8 cellular contexts compared by ENCODE assay signal in genomic region chr9:69324549-69325401, GRCh38. TPM values are rescaled to one million over a fixed set of nuclear protein-coding genes. Genes with fewer than 3 reads are reported as not detected.
DNase-seq lines count a peak whose midpoint lies in the region; ATAC-seq and TF ChIP-seq lines count a peak whose summit lies in the region.

A gene with protein sequence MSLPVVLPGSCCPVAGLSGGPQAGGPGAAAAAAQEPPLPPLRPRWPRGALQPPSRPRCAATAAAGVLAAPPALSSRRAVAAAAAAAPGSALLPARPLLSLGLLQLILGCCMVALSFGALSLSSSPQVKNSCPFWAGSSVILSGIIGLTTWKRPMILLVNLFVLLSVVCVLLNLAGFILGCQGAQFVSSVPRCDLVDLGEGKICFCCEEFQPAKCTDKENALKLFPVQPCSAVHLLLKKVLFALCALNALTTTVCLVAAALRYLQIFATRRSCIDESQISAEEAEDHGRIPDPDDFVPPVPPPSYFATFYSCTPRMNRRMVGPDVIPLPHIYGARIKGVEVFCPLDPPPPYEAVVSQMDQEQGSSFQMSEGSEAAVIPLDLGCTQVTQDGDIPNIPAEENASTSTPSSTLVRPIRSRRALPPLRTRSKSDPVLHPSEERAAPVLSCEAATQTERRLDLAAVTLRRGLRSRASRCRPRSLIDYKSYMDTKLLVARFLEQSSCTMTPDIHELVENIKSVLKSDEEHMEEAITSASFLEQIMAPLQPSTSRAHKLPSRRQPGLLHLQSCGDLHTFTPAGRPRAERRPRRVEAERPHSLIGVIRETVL (plus strand): TSS chr9:69325215. CDS start chr9:69325310, 95 bp downstream.

- DNase-seq in EH (ENCODE audit: low read depth) (peak; percentile 41), SJCRH30 (peak; percentile 53 to 63), upper lobe of right lung (peak; percentile 92)
- DNase-seq in stimulated activated naive CD4-positive, alpha-beta T cell (lab: John Stamatoyannopoulos, UW) = no peak

- H3K9me3 ChIP-seq in SJCRH30 (replicated peaks) = no peaks in the 10 kb centered on the region
- no peaks in the 10 kb centered on the region for H3K9me3 ChIP-seq in mesodermal cell (ENCODE audit: control insufficient read depth, low read length)
- H3K9me3 ChIP-seq in upper lobe of right lung = no peaks in the 10 kb centered on the region

- intact Hi-C loops in upper lobe of right lung (cut with DNase I) = no loop called here

- no peaks in the 10 kb centered on the region; the same call in 1 of the 2 replicates for H3K4me1 ChIP-seq in SJCRH30
- H3K4me1 ChIP-seq in mesodermal cell (ENCODE audit: control insufficient read depth, insufficient read depth, low read length, poor library complexity, severe bottlenecking) = peaks cover 6% of the 10 kb centered on the region
- no peaks in the 10 kb centered on the region for H3K4me1 ChIP-seq in upper lobe of right lung

- no peak within 1 kb of the TSS for H3K27ac ChIP-seq in SJCRH30
- H3K27ac ChIP-seq in mesodermal cell (ENCODE audit: low read depth, low read length, severe bottlenecking) = no peak within 1 kb of the TSS
- peak within 1 kb of the TSS; percentile 77 for H3K27ac ChIP-seq in upper lobe of right lung

- TF ChIP-seq CTCF in upper lobe of right lung (IDR thresholded peaks at IDR 0.05) = no peak

- ATAC-seq in HG03442 (IDR thresholded peaks at IDR 0.05; ENCODE audit: unreplicated experiment) (peak; percentile 60), esophagus mucosa (peak; percentile 97), upper lobe of right lung (peak; percentile 97), GM21576 (IDR thresholded peaks at IDR 0.05; ENCODE audit: unreplicated experiment) (no peak)

- H3K36me3 ChIP-seq in SJCRH30 (no peaks in the 10 kb centered on the region), mesodermal cell (ENCODE audit: control insufficient read depth, insufficient read depth, low read length) (no peaks in the 10 kb centered on the region), upper lobe of right lung (no peaks in the 10 kb centered on the region)

- H3K27me3 ChIP-seq in SJCRH30 (peaks cover 36% of the 10 kb centered on the region), upper lobe of right lung (peaks cover 6% of the 10 kb centered on the region)

- 0% methylated on average over 38 to 60 of the region's 81 CpGs for WGBS in mesodermal cell (ENCODE audit: insufficient coverage in 2 of 2), 2 experiments

- H3K4me3 ChIP-seq in SJCRH30 (peak within 1 kb of the TSS; percentile 54), mesodermal cell (ENCODE audit: extremely low read depth, insufficient read depth, low read length, poor library complexity, severe bottlenecking) (peak within 1 kb of the TSS; percentile 48), upper lobe of right lung (peak within 1 kb of the TSS; percentile 62)

RNA-seq across cellular contexts. Expression of the gene that starts here (rescaled TPM):
- 0.08 and 0.10 TPM in 2 replicates for total RNA-seq in SJCRH30 (2014; rRNA removed; shearing (Covaris generic))
- total RNA-seq in esophagus mucosa = 3.5 TPM
- polyA plus RNA-seq in mesodermal cell (2013, experiment 1 of 2) = 1.2 TPM
- 1.2 TPM for polyA plus RNA-seq in mesodermal cell (2013, experiment 2 of 2)
- 34.9 TPM for total RNA-seq in upper lobe of right lung

Comparison
In these comparisons a context has a peak if more than half of its experiments do, and no peak if none do; other contexts are left out.
1. Peak in DNase-seq and H3K4me3 ChIP-seq in SJCRH30; RNA of the gene not detected or under 1 TPM.
2. DNase-seq: peak in EH (single experiment) and upper lobe of right lung (single experiment); none in stimulated activated naive CD4-positive, alpha-beta T cell (0 of 6).
3. Peak in every context shown above with its lines, with median percentiles within 50 percentile points of each other: H3K4me3 ChIP-seq.